In genomic region chr5:53029608-53030007, GRCh38 we compare ENCODE assay signal across 2 cellular contexts.
A peak's percentile ranks its signal among the peaks of the same experiment; 100 is the strongest.
TF ChIP-seq lines count a peak whose summit lies in the region.

No MANE protein-coding gene starts in this region.

TF ChIP-seq in A549, 52 proteins besides CTCF, POLR2A, EP300 and RAD21:
- TF ChIP-seq, protein P1, sequence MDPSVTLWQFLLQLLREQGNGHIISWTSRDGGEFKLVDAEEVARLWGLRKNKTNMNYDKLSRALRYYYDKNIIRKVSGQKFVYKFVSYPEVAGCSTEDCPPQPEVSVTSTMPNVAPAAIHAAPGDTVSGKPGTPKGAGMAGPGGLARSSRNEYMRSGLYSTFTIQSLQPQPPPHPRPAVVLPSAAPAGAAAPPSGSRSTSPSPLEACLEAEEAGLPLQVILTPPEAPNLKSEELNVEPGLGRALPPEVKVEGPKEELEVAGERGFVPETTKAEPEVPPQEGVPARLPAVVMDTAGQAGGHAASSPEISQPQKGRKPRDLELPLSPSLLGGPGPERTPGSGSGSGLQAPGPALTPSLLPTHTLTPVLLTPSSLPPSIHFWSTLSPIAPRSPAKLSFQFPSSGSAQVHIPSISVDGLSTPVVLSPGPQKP (IDR thresholded peaks at IDR 0.05; ENCODE audit: low read depth, low read length) = no peak
- TF ChIP-seq MAFK (IDR thresholded peaks at IDR 0.05; ENCODE audit: partially characterized antibody) = no peak
- no peak for TF ChIP-seq HEYL (CRISPR knock-in tag; IDR thresholded peaks at IDR 0.05)
- TF ChIP-seq GATA3 (IDR thresholded peaks at IDR 0.05; ENCODE audit: borderline replicate concordance) = peak; percentile 42; the same call in 1 of the 2 replicates
- TF ChIP-seq ZFP36 (IDR thresholded peaks at IDR 0.05; ENCODE audit: borderline replicate concordance, partially characterized antibody) = no peak

TF ChIP-seq in HepG2, 621 proteins besides CTCF, POLR2A, EP300 and RAD21:
- TF ChIP-seq MED1 (CRISPR knock-in tag; IDR thresholded peaks at IDR 0.05) (no peak), YEATS2 (CRISPR knock-in tag; IDR thresholded peaks at IDR 0.05; ENCODE audit: borderline replicate concordance) (no peak), PREB (CRISPR knock-in tag; IDR thresholded peaks at IDR 0.05) (no peak), MYNN (CRISPR knock-in tag; IDR thresholded peaks at IDR 0.05; ENCODE audit: low read depth) (no peak), NCOA1 (CRISPR knock-in tag; IDR thresholded peaks at IDR 0.05) (no peak), CBX2 (IDR thresholded peaks at IDR 0.05; ENCODE audit: low read depth, low read length) (no peak), CBX2 (CRISPR knock-in tag; IDR thresholded peaks at IDR 0.05; ENCODE audit: low read depth) (no peak), ARID5B (CRISPR knock-in tag; IDR thresholded peaks at IDR 0.05) (no peak), NR2F2 (IDR thresholded peaks at IDR 0.05; ENCODE audit: borderline replicate concordance, low read depth) (no peak), U2AF2 (IDR thresholded peaks at IDR 0.05; ENCODE audit: low read depth, low read length) (no peak), ZSCAN25 (CRISPR knock-in tag; IDR thresholded peaks at IDR 0.05) (no peak), ZNF335 (CRISPR knock-in tag; IDR thresholded peaks at IDR 0.05) (no peak), UBTF (CRISPR knock-in tag; IDR thresholded peaks at IDR 0.05) (no peak)
- TF ChIP-seq, protein P2, sequence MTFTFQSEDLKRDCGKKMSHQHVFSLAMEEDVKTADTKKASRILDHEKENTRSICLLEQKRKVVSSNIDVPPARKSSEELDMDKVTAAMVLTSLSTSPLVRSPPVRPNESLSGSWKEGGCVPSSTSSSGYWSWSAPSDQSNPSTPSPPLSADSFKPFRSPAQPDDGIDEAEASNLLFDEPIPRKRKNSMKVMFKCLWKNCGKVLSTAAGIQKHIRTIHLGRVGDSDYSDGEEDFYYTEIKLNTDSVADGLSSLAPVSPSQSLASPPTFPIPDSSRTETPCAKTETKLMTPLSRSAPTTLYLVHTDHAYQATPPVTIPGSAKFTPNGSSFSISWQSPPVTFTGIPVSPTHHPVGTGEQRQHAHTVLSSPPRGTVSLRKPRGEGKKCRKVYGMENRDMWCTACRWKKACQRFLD (CRISPR knock-in tag; IDR thresholded peaks at IDR 0.05; ENCODE audit: borderline replicate concordance) = no peak
TF ChIP-seq in HepG2: peak in this region for 0.
